In genomic region chr6:160368670-160369069, GRCh38 we compare ENCODE assay signal across 26 cellular contexts. TPM values are rescaled to one million over a fixed set of nuclear protein-coding genes. Genes with fewer than 3 reads are reported as not detected.
"Had no signal": no experiment of that assay in that cellular context is flagged by ENCODE, and none has a peak within 500 bp of the region (broad histone marks: within the 10 kb centered on the region; RNA-seq: fewer than 3 reads in every experiment).

No MANE protein-coding gene starts in this region.

- H3K4me3 ChIP-seq: K562, SJSA1, SK-N-MC had no signal

- H3K9me3 ChIP-seq: SJSA1 had no signal

- DNase-seq: Kasumi-1, MM.1S, MV-4-11, NCI-H1048, NCI-H1105, NCI-H1417, NCI-H1436 treated with DMSO at 0.1 percent for 48 hours, NCI-H1694, NCI-H187 treated with DMSO at 0.1 percent for 48 hours, NCI-H2029 treated with DMSO at 0.1 percent for 48 hours, NCI-H2171, NCI-H226, NCI-H446, NCI-H510A, NCI-H524 treated with DMSO at 0.1 percent for 48 hours, NCI-H69, NCI-H774, Right ventricle myocardium superior, RPMI8226, SIG-M5 had no signal

- H3K4me2 ChIP-seq: KMS-11 had no signal

- H3K27ac ChIP-seq: KMS-11, SJSA1, SK-N-MC had no signal

- H3K27ac Mint-ChIP-seq: IgD-negative memory B cell had no signal

- H3K4me1 Mint-ChIP-seq: IgD-negative memory B cell had no signal

- H3K4me1 ChIP-seq: SJSA1 had no signal

- ATAC-seq: K562 had no signal

- H3K9ac ChIP-seq: KMS-11 had no signal

- H3K4me3 Mint-ChIP-seq: IgD-negative memory B cell had no signal

- H3K27me3 ChIP-seq: SJSA1 had no signal

- H3K36me3 ChIP-seq: SJSA1 had no signal

RNA-seq across cellular contexts. Expression of gene SLC22A3, which starts 20.5 kb away (rescaled TPM):
- total RNA-seq: HT1080, K562, SJSA1 had no signal
- polyA plus RNA-seq: IgD-negative memory B cell, K562 had no signal
